ENCODE assay signal across 11 cellular contexts in genomic region chr1:207754011-207754410, GRCh38. TPM values are rescaled to one million over a fixed set of nuclear protein-coding genes. Genes with fewer than 3 reads are reported as not detected.
DNase-seq lines count a peak whose midpoint lies in the region; TF ChIP-seq lines count a peak whose summit lies in the region.
"Had no signal": no experiment of that assay in that cellular context is flagged by ENCODE, and none has a peak within 500 bp of the region (broad histone marks: within the 10 kb centered on the region; RNA-seq: fewer than 3 reads in every experiment).

No MANE protein-coding gene starts in this region.

- no peak overlapping the region for H2AFZ ChIP-seq in Karpas-422 (ENCODE audit: low read length)

- H3K27me3 Mint-ChIP-seq in CD14-positive monocyte (ENCODE audit: low read depth in 3 of 3) = peaks cover 0 to 1% (median 0%) of the 10 kb centered on the region in 3 donors

- H3K36me3 ChIP-seq in Karpas-422 (ENCODE audit: insufficient read depth, low read length) = peaks cover 21% of the 10 kb centered on the region
- H3K36me3 ChIP-seq in breast epithelium = no peaks in the 10 kb centered on the region
- no peaks in the 10 kb centered on the region for H3K36me3 ChIP-seq in mucosa of stomach (ENCODE audit: control insufficient read depth, insufficient read depth, low read length)
- peaks cover 0 to 23% (median 0%) of the 10 kb centered on the region in 3 donors for H3K36me3 ChIP-seq in Peyer's patch

- H3K9me3 Mint-ChIP-seq in CD14-positive monocyte = no peaks in the 10 kb centered on the region

- H3K4me1 ChIP-seq in Karpas-422 (ENCODE audit: low read length) (peaks cover 57% of the 10 kb centered on the region), breast epithelium (peaks cover 0 to 18% of the 10 kb centered on the region in 2 donors), mucosa of stomach (ENCODE audit: control insufficient read depth, insufficient read depth, low read length) (peaks cover 26% of the 10 kb centered on the region), Peyer's patch (peaks cover 0 to 51% (median 7%) of the 10 kb centered on the region in 4 donors)

- DNase-seq in CD14-positive monocyte (ENCODE audit: low spot score) = no peak
- no peak for DNase-seq in Karpas-422
- no peak for DNase-seq in breast epithelium (ENCODE audit: low spot score in 2 of 2)
- no peak for DNase-seq in DMS53 (lab: John Stamatoyannopoulos, UW)
- DNase-seq in amniotic stem cell (lab: John Stamatoyannopoulos, UW) = no peak
- no peak for DNase-seq in NCI-H128 (lab: John Stamatoyannopoulos, UW; ENCODE audit: unreplicated experiment)
- no peak for DNase-seq in Peyer's patch
- DNase-seq: effector CD8-positive, alpha-beta T cell; left colon; thyroid gland had no signal

- TF ChIP-seq POLR2A in breast epithelium (IDR thresholded peaks at IDR 0.05) = no peak
- TF ChIP-seq POLR2A in Peyer's patch (IDR thresholded peaks at IDR 0.05) = no peak

- no peaks in the 10 kb centered on the region for H3K9me2 ChIP-seq in Karpas-422 (replicated peaks; ENCODE audit: insufficient read depth, low read length)

- peak overlapping the region; percentile 92; the same call in 1 of the 2 replicates for H3K4me3 ChIP-seq in Karpas-422 (ENCODE audit: low read length)
- peak overlapping the region in 1 of 3 donors; percentile 91 for H3K4me3 ChIP-seq in breast epithelium
- no peak overlapping the region for H3K4me3 ChIP-seq in mucosa of stomach (ENCODE audit: low read length)
- peak overlapping the region in 2 of 4 donors; percentile 74 to 93 for H3K4me3 ChIP-seq in Peyer's patch
- H3K4me3 ChIP-seq: thyroid gland had no signal

- peaks cover 9% of the 10 kb centered on the region; the same call in 1 of the 2 replicates for H4K20me1 ChIP-seq in Karpas-422 (ENCODE audit: insufficient read depth, low read depth, low read length)

- peaks cover 54% of the 10 kb centered on the region for H3K4me1 Mint-ChIP-seq in CD14-positive monocyte

- TF ChIP-seq CTCF in CD14-positive monocyte (IDR thresholded peaks at IDR 0.05) (no peak), breast epithelium (IDR thresholded peaks at IDR 0.05) (no peak), Peyer's patch (IDR thresholded peaks at IDR 0.05) (no peak)

- H3K27me3 ChIP-seq in Karpas-422 (ENCODE audit: low read length) = no peaks in the 10 kb centered on the region
- no peaks in the 10 kb centered on the region for H3K27me3 ChIP-seq in breast epithelium
- no peaks in the 10 kb centered on the region for H3K27me3 ChIP-seq in mucosa of stomach (ENCODE audit: control insufficient read depth, insufficient read depth, low read length)
- no peaks in the 10 kb centered on the region for H3K27me3 ChIP-seq in Peyer's patch
- H3K27me3 ChIP-seq: thyroid gland had no signal

- H3K9me3 ChIP-seq in Karpas-422 (ENCODE audit: low read length) (no peaks in the 10 kb centered on the region), breast epithelium (no peaks in the 10 kb centered on the region), mucosa of stomach (ENCODE audit: control insufficient read depth, low read length) (no peaks in the 10 kb centered on the region), Peyer's patch (no peaks in the 10 kb centered on the region)
- H3K9me3 ChIP-seq: thyroid gland had no signal

- intact Hi-C loops in CD14-positive monocyte (cut with micrococcal nuclease) = loop anchor here in 1 of 2 donors (5.0 kb wide), 1 partner anchor 113 kb away; no protein-coding TSS in a partner anchor
- intact Hi-C loops in breast epithelium (cut with DNase I; ENCODE audit: low total_unique reads) = no loop called here

- H3K36me3 Mint-ChIP-seq in CD14-positive monocyte = peaks cover 23 to 27% of the 10 kb centered on the region in 2 donors

- H3K27ac Mint-ChIP-seq in CD14-positive monocyte = peak overlapping the region; percentile 24 to 89 (median 82)

- H3K9ac ChIP-seq in Karpas-422 (ENCODE audit: low read length) = 0 out of 2 replicates have a peak overlapping the region, but pooled peaks have one; percentile 6
- peak overlapping the region; percentile 16 for H3K9ac ChIP-seq in mucosa of stomach (ENCODE audit: low read length)

- peak overlapping the region; percentile 21 to 60 for H3K4me3 Mint-ChIP-seq in CD14-positive monocyte

- H3K4me2 ChIP-seq in Karpas-422 (ENCODE audit: low read depth, low read length, poor library complexity, severe bottlenecking) = peak overlapping the region; percentile 83

- H3K79me2 ChIP-seq in Karpas-422 (ENCODE audit: low read length) = peaks cover 72% of the 10 kb centered on the region

- H3K27ac ChIP-seq in Karpas-422 (ENCODE audit: low read length) (no peak overlapping the region), breast epithelium (peak overlapping the region; percentile 15 to 42), Peyer's patch (no peak overlapping the region)
- H3K27ac ChIP-seq: thyroid gland had no signal

RNA-seq across cellular contexts. Expression of gene CD46, which starts 2.2 kb away (rescaled TPM):
- 100 to 1,000 TPM; 210 to 259 TPM for polyA plus RNA-seq in CD14-positive monocyte
- 64.2 and 152 TPM in 2 replicates for total RNA-seq in Karpas-422 (2014; rRNA removed; shearing (Covaris generic); ENCODE audit: low replicate concordance)
- total RNA-seq in breast epithelium (100 to 1,000 TPM; 203 to 283 (median 204) TPM), Peyer's patch (100 to 1,000 TPM; 102 to 204 (median 176) TPM)

Comparison
In these comparisons a context has a peak if more than half of its experiments do, and no peak if none do; other contexts are left out.
1. H3K27ac ChIP-seq: peak in breast epithelium (2 of 2); none in Karpas-422 (single experiment) and Peyer's patch (0 of 4).